17 cellular contexts compared by ENCODE assay signal in the genomic region with DNA sequence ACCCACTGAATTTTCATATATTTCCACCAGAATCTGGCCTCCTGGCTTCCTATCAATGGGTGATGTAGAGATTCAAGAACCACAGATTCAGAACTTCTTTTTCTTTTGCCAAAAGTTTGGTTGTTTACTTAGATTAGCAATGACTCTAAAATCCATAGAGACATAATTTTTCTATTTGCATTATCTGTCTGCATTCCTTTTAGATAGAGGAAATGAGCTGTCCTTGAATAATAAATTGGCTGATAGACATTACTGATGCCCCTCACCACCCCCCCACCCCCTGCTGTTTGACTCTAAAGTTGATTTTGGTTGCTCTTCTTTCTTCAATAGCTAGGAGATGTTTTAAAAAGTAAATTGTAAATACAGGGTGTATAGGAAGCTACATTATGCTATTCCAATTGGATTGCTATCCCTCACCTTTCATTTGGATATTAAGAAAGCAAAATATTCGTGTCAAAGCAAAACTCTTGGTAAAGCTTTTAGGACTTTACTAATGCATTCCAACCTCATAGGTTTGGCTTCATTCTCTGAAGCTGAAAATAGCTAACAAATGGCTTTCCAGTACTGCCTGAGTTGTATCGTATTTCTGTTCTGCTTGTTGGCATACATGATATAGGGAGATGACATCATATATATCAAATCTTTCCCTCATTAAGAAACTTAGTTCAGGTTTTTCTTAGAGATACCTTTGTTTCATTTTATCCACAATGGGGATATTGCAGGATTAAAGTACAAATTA.
"Had no signal": no experiment of that assay in that cellular context is flagged by ENCODE, and none has a peak within 500 bp of the region (broad histone marks: within the 10 kb centered on the region; RNA-seq: fewer than 3 reads in every experiment).

No MANE protein-coding gene starts in this region.

- H3K79me2 ChIP-seq: parathyroid adenoma had no signal

- H3K27me3 ChIP-seq: ascending aorta, cardiac muscle cell, thyroid gland had no signal

- ATAC-seq: activated CD8-positive, alpha-beta memory T cell treated with anti-CD3 and anti-CD28 coated beads, Interleukin-2, amount 10 ng/mL, durations not matched to agents 7 days and 5 days; activated naive CD8-positive, alpha-beta T cell treated with anti-CD3 and anti-CD28 coated beads, Interleukin-2, amount 50 U/mL, for 24 hours; esophagus mucosa; naive thymus-derived CD8-positive, alpha-beta T cell; stimulated activated memory B cell treated with anti-CD40 and anti-IgM and Interleukin-4, amounts not matched to agents 10 μg/mL and 1 μg/mL and 100 μg/mL, for 72 hours had no signal

- H3K4me3 ChIP-seq: ascending aorta, cardiac muscle cell, thyroid gland had no signal

- H3K27ac ChIP-seq: ascending aorta, cardiac muscle cell, parathyroid adenoma, thyroid gland had no signal

- H2AFZ ChIP-seq: parathyroid adenoma had no signal

- H3K4me1 ChIP-seq: ascending aorta, parathyroid adenoma, thyroid gland had no signal

- DNase-seq: activated CD4-positive, alpha-beta memory T cell treated with anti-CD3 and anti-CD28 coated beads for 36 hours; activated CD8-positive, alpha-beta memory T cell treated with anti-CD3 and anti-CD28 coated beads, Interleukin-2, amount 10 ng/mL, durations not matched to agents 7 days and 5 days; activated naive CD4-positive, alpha-beta T cell treated with anti-CD3 and anti-CD28 coated beads for 36 hours; activated naive CD8-positive, alpha-beta T cell treated with anti-CD3 and anti-CD28 coated beads, Interleukin-2, amount 50 U/mL, for 24 hours; activated T-cell treated with anti-CD3 and anti-CD28 coated beads, Interleukin-2, amount 50 U/mL, for 1 hour; foreskin melanocyte; head of caudate nucleus; immature natural killer cell; mesenchymal stem cell; naive thymus-derived CD8-positive, alpha-beta T cell; stimulated activated CD4-positive, alpha-beta T cell treated with anti-CD3 and anti-CD28 coated beads, Interleukin-2, amount 100 ng/mL, for 48 hours; thyroid gland had no signal

- H3K36me3 ChIP-seq: ascending aorta, cardiac muscle cell, thyroid gland had no signal

- H3K9me3 ChIP-seq: ascending aorta, thyroid gland had no signal
